ENCODE assay signal across 8 cellular contexts in genomic region chr1:101238681-101239094, GRCh38. TPM values are rescaled to one million over a fixed set of nuclear protein-coding genes. Genes with fewer than 3 reads are reported as not detected.
DNase-seq lines count a peak whose midpoint lies in the region; ATAC-seq and TF ChIP-seq lines count a peak whose summit lies in the region.

No MANE protein-coding gene starts in this region.

- H3K4me1 ChIP-seq in neuron (ENCODE audit: insufficient read depth, low read length), result peaks cover 38% of the 10 kb centered on the region

- H3K36me3 Mint-ChIP-seq in stimulated activated naive CD8-positive, alpha-beta T cell treated with anti-CD3 and anti-CD28 coated beads, Interleukin-15, Interleukin-2, amounts not matched to agents 100 ng/mL and 50 ng/mL, for 24 hours (ENCODE audit: low read depth), result peaks cover 62% of the 10 kb centered on the region

- DNase-seq in ACHN (peak; percentile 88), HT-29 (ENCODE audit: low spot score) (peak; percentile 82), RWPE1 (ENCODE audit: low spot score) (peak; percentile 84), foreskin fibroblast (peak; percentile 83 to 93)
- peak; percentile 95 for DNase-seq in activated effector memory CD4-positive, alpha-beta T cell treated with anti-CD3 and anti-CD28 coated beads, Interleukin-2, amount 50 U/mL, for 16 hours

- peak overlapping the region; percentile 95 for H3K27ac Mint-ChIP-seq in stimulated activated naive CD8-positive, alpha-beta T cell treated with anti-CD3 and anti-CD28 coated beads, Interleukin-15, Interleukin-2, amounts not matched to agents 100 ng/mL and 50 ng/mL, for 24 hours

- peaks cover 2% of the 10 kb centered on the region for H3K9me3 Mint-ChIP-seq in stimulated activated naive CD8-positive, alpha-beta T cell treated with anti-CD3 and anti-CD28 coated beads, Interleukin-15, Interleukin-2, amounts not matched to agents 100 ng/mL and 50 ng/mL, for 24 hours

- H3K4me3 Mint-ChIP-seq in stimulated activated naive CD8-positive, alpha-beta T cell treated with anti-CD3 and anti-CD28 coated beads, Interleukin-15, Interleukin-2, amounts not matched to agents 100 ng/mL and 50 ng/mL, for 24 hours, result peak overlapping the region; percentile 94

- no peak overlapping the region for H2AFZ ChIP-seq in neuron (ENCODE audit: low read depth, low read length)

- peaks cover 11% of the 10 kb centered on the region for H3K9me3 ChIP-seq in neuron (ENCODE audit: low read length)

- in situ Hi-C loops in ACHN (cut with HindIII; ENCODE audit: low pct_ligation_motif_present, low pct_unique_long_range_greater_than_20kb, low sequenced_read_pairs), result no loop called here

- H3K36me3 ChIP-seq in neuron (ENCODE audit: insufficient read depth, low read length), result peaks cover 43% of the 10 kb centered on the region

- no peaks in the 10 kb centered on the region for H3K27me3 Mint-ChIP-seq in stimulated activated naive CD8-positive, alpha-beta T cell treated with anti-CD3 and anti-CD28 coated beads, Interleukin-15, Interleukin-2, amounts not matched to agents 100 ng/mL and 50 ng/mL, for 24 hours

- CTCF ChIA-PET in RWPE1 (lab: Yijun Ruan, JAX), result interaction anchor here (0.5 to 2.4 kb wide), 23 partner anchors 12 to 1769 kb away, joined by 3 to 10 read pairs (median 4); no protein-coding TSS in a partner anchor

- POLR2A ChIA-PET in RWPE1 (lab: Yijun Ruan, JAX; ENCODE audit: low non-redundant PET), result no interaction called here

- no peaks in the 10 kb centered on the region for H3K27me3 ChIP-seq in neuron (ENCODE audit: insufficient read depth, low read length)

- peak overlapping the region in 1 of 2 donors; percentile 83 for H3K4me3 ChIP-seq in foreskin fibroblast (ENCODE audit: low read depth in 1 of 2, low read length in 2 of 2)
- peak overlapping the region; percentile 97 for H3K4me3 ChIP-seq in neuron (ENCODE audit: low read length)

- no peak overlapping the region for H3K27ac ChIP-seq in RWPE1

- ATAC-seq in GM18498 (IDR thresholded peaks at IDR 0.05; ENCODE audit: unreplicated experiment), result peak; percentile 26

- TF ChIP-seq CTCF in RWPE1 (conservative IDR thresholded peaks at IDR 0.05; ENCODE audit: low read depth), result peak; percentile 94
- TF ChIP-seq CTCF in foreskin fibroblast (IDR thresholded peaks at IDR 0.05; ENCODE audit: low read depth, low read length), result peak; percentile 98

- peaks cover 67% of the 10 kb centered on the region for H3K4me1 Mint-ChIP-seq in stimulated activated naive CD8-positive, alpha-beta T cell treated with anti-CD3 and anti-CD28 coated beads, Interleukin-15, Interleukin-2, amounts not matched to agents 100 ng/mL and 50 ng/mL, for 24 hours (ENCODE audit: low read depth)

RNA-seq across cellular contexts. Expression of gene S1PR1, which starts 1.9 kb away (rescaled TPM):
- total RNA-seq in HT-29 (2014; rRNA removed; shearing (Covaris generic)), result not detected in 2 replicates
